In genomic region chr9:27528886-27529315, GRCh38 we compare ENCODE assay signal across 9 cellular contexts. TPM values are rescaled to one million over a fixed set of nuclear protein-coding genes. Genes with fewer than 3 reads are reported as not detected.
DNase-seq lines count a peak whose midpoint lies in the region; ATAC-seq and TF ChIP-seq lines count a peak whose summit lies in the region.
"Had no signal": no experiment of that assay in that cellular context is flagged by ENCODE, and none has a peak within 500 bp of the region (broad histone marks: within the 10 kb centered on the region; RNA-seq: fewer than 3 reads in every experiment).

No MANE protein-coding gene starts in this region.

- peak overlapping the region; percentile 95 for H3K4me3 Mint-ChIP-seq in activated B cell treated with CpG ODN at 0.5 μM for 24 hours

- H3K27ac Mint-ChIP-seq in activated B cell treated with CpG ODN at 0.5 μM for 24 hours, result peak overlapping the region; percentile 91

- H3K4me1 ChIP-seq in left lung, result peaks cover 4 to 26% of the 10 kb centered on the region in 2 donors

- H3K9me3 ChIP-seq in left lung, result no peaks in the 10 kb centered on the region

- peaks cover 0 to 26% of the 10 kb centered on the region in 2 donors for H3K27me3 ChIP-seq in left lung

- DNase-seq in NCI-H2227 (lab: John Stamatoyannopoulos, UW; ENCODE audit: unreplicated experiment) (peak; percentile 8), NCI-H2227 treated with DMSO at 0.1 percent for 48 hours (lab: John Stamatoyannopoulos, UW) (no peak), activated B cell treated with CpG ODN at 0.5 μM for 24 hours (peak; percentile 65), left lung (peak; percentile 74 to 80), NCI-H1048 (lab: John Stamatoyannopoulos, UW) (no peak)
- DNase-seq in stimulated activated CD4-positive, alpha-beta T cell treated with anti-CD3 and anti-CD28 coated beads, Interleukin-4, amount 100 ng/mL, for 24 hours, result peak; percentile 48

- POLR2A ChIA-PET in activated B cell treated with CpG ODN at 0.5 μM for 24 hours (lab: Charles Lee), result interaction anchor here (1.0 to 3.8 kb wide), 11 partner anchors 36 to 196 kb away, joined by 3 to 38 read pairs (median 5); no protein-coding TSS in a partner anchor

- H3K9me3 Mint-ChIP-seq in activated B cell treated with CpG ODN at 0.5 μM for 24 hours, result no peaks in the 10 kb centered on the region

- intact Hi-C loops in activated B cell treated with CpG ODN at 0.5 μM for 24 hours (cut with micrococcal nuclease), result loop anchor here (1.0 to 2.0 kb wide), 10 partner anchors 19 to 196 kb away; partner anchors contain the start of gene C9orf72
- intact Hi-C loops in left lung (cut with DNase I), result loop anchor here in 1 of 2 donors (5.0 kb wide), 1 partner anchor 192 kb away; no protein-coding TSS in a partner anchor

- peaks cover 12% of the 10 kb centered on the region for H3K36me3 Mint-ChIP-seq in activated B cell treated with CpG ODN at 0.5 μM for 24 hours (ENCODE audit: low read depth)

- peak; percentile 50 for ATAC-seq in HG03196 (IDR thresholded peaks at IDR 0.05; ENCODE audit: unreplicated experiment)
- peak; percentile 74 for ATAC-seq in activated B cell treated with CpG ODN at 0.5 μM for 24 hours (ENCODE audit: low read depth)
- ATAC-seq in left lung, result peak; percentile 74

- TF ChIP-seq CTCF in activated B cell treated with CpG ODN at 0.5 μM for 24 hours (IDR thresholded peaks at IDR 0.05), result no peak
- no peak for TF ChIP-seq CTCF in left lung (IDR thresholded peaks at IDR 0.05)

- no peaks in the 10 kb centered on the region for H3K27me3 Mint-ChIP-seq in activated B cell treated with CpG ODN at 0.5 μM for 24 hours

- H3K4me1 Mint-ChIP-seq in activated B cell treated with CpG ODN at 0.5 μM for 24 hours, result peaks cover 43% of the 10 kb centered on the region

- H3K27ac ChIP-seq in cingulate gyrus (ENCODE audit: low read depth, low read length) (peak overlapping the region; percentile 89), left lung (peak overlapping the region; percentile 76 to 87)
- H3K27ac ChIP-seq: C4-2B had no signal

- no peaks in the 10 kb centered on the region for H3K36me3 ChIP-seq in left lung

- H3K4me3 ChIP-seq in left lung, result peak overlapping the region; percentile 70 to 81

- CTCF ChIA-PET in activated B cell treated with CpG ODN at 0.5 μM for 24 hours (lab: Charles Lee), result interaction anchor here (0.6 to 5.4 kb wide), 31 partner anchors 14 to 572 kb away, joined by 3 to 201 read pairs (median 4); partner anchors contain the start of gene IFT74

RNA-seq across cellular contexts. Expression of gene MOB3B, which starts 0.7 kb away (rescaled TPM):
- total RNA-seq in activated B cell treated with CpG ODN at 0.5 μM for 24 hours (7.3 and 10.0 TPM in 2 replicates), left lung (10 to 100 TPM in 1 of 2 donors, 1 to 10 TPM in 1; 7.2 to 13.6 TPM)

RNA-seq across cellular contexts. Expression of gene IFNK, which starts 4.8 kb away (rescaled TPM):
- not detected in 2 replicates for total RNA-seq in activated B cell treated with CpG ODN at 0.5 μM for 24 hours
- not detected for total RNA-seq in left lung

RNA-seq across cellular contexts. Expression of gene C9orf72, which starts 44.4 kb away (rescaled TPM):
- total RNA-seq in activated B cell treated with CpG ODN at 0.5 μM for 24 hours (15.2 and 15.3 TPM in 2 replicates), left lung (10 to 100 TPM; 17.1 to 32.4 TPM)

Comparison
In these comparisons a context has a peak if more than half of its experiments do, and no peak if none do; other contexts are left out.
1. DNase-seq: peak in NCI-H2227 (single experiment), activated B cell treated with CpG ODN at 0.5 μM for 24 hours (single experiment), left lung (2 of 2) and stimulated activated CD4-positive, alpha-beta T cell treated with anti-CD3 and anti-CD28 coated beads, Interleukin-4, amount 100 ng/mL, for 24 hours (single experiment); none in NCI-H2227 treated with DMSO at 0.1 percent for 48 hours (single experiment) and NCI-H1048 (single experiment).
2. Peak in every context shown above with its lines, with median percentiles within 50 percentile points of each other: ATAC-seq.